In genomic region chr1:94971491-94971924, GRCh38 we compare ENCODE assay signal across 13 cellular contexts. TPM values are rescaled to one million over a fixed set of nuclear protein-coding genes. Genes with fewer than 3 reads are reported as not detected.
A peak's percentile ranks its signal among the peaks of the same experiment; 100 is the strongest.
DNase-seq lines count a peak whose midpoint lies in the region; ATAC-seq and TF ChIP-seq lines count a peak whose summit lies in the region.
"Had no signal": no experiment of that assay in that cellular context is flagged by ENCODE, and none has a peak within 500 bp of the region (broad histone marks: within the 10 kb centered on the region; RNA-seq: fewer than 3 reads in every experiment).

No MANE protein-coding gene starts in this region.

- no peaks in the 10 kb centered on the region for H3K36me3 ChIP-seq in esophagus muscularis mucosa

- DNase-seq in AG10803 (ENCODE audit: low read depth) (peak; percentile 71), RKO (ENCODE audit: low spot score) (peak; percentile 2), esophagus muscularis mucosa (ENCODE audit: extremely low spot score) (no peak), osteocyte (ENCODE audit: extremely low spot score, unreplicated experiment) (no peak), GDM1 (lab: John Stamatoyannopoulos, UW) (no peak)
- DNase-seq in stimulated activated effector memory CD8-positive, alpha-beta T cell treated with anti-CD3 and anti-CD28 coated beads, Interleukin-12 subunit alpha, Interleukin-12 subunit beta, amount 100 ng/mL, for 72 hours (ENCODE audit: low spot score in 2 of 2) = no peak
- no peak for DNase-seq in stimulated activated CD4-positive, alpha-beta T cell treated with anti-CD3 and anti-CD28 coated beads, Interleukin-12 subunit alpha, Interleukin-12 subunit beta, amount 100 ng/mL, for 4 hours
- DNase-seq: activated T-cell treated with anti-CD3 and anti-CD28 coated beads, Interleukin-2, amount 50 U/mL, for 4 hours; CD4-positive, CD25-positive, alpha-beta regulatory T cell; central memory CD4-positive, alpha-beta T cell; nucleus accumbens had no signal

- WGBS in esophagus muscularis mucosa = 68% methylated on average over 6 of the region's 6 CpGs

- H3K4me3 ChIP-seq in AG10803 (ENCODE audit: low read length) (no peak overlapping the region), esophagus muscularis mucosa (no peak overlapping the region)
- H3K4me3 ChIP-seq: GM12878 had no signal

- TF ChIP-seq EP300 in esophagus muscularis mucosa (IDR thresholded peaks at IDR 0.05) = no peak

- peaks cover 0 to 24% (median 20%) of the 10 kb centered on the region in 4 donors for H3K4me1 ChIP-seq in esophagus muscularis mucosa

- no peak for ATAC-seq in GM18868 (IDR thresholded peaks at IDR 0.05; ENCODE audit: unreplicated experiment)
- no peak for ATAC-seq in stimulated activated effector memory CD8-positive, alpha-beta T cell treated with anti-CD3 and anti-CD28 coated beads, Interleukin-12 subunit alpha, Interleukin-12 subunit beta, amount 100 ng/mL, for 72 hours
- ATAC-seq: activated T-cell treated with anti-CD3 and anti-CD28 coated beads, Interleukin-2, amount 50 U/mL, for 4 hours; GM12878 had no signal

- no peak for TF ChIP-seq POLR2A in esophagus muscularis mucosa (IDR thresholded peaks at IDR 0.05; ENCODE audit: low read depth)

- H3K9me3 Mint-ChIP-seq in osteocyte (ENCODE audit: unreplicated experiment) = no peaks in the 10 kb centered on the region
- no peaks in the 10 kb centered on the region for H3K9me3 Mint-ChIP-seq in stimulated activated effector memory CD8-positive, alpha-beta T cell treated with anti-CD3 and anti-CD28 coated beads, Interleukin-12 subunit alpha, Interleukin-12 subunit beta, amount 100 ng/mL, for 72 hours
- H3K9me3 Mint-ChIP-seq: activated T-cell treated with anti-CD3 and anti-CD28 coated beads, Interleukin-2, amount 50 U/mL, for 4 hours had no signal

- H3K36me3 Mint-ChIP-seq in osteocyte (ENCODE audit: unreplicated experiment) = no peaks in the 10 kb centered on the region
- H3K36me3 Mint-ChIP-seq in stimulated activated effector memory CD8-positive, alpha-beta T cell treated with anti-CD3 and anti-CD28 coated beads, Interleukin-12 subunit alpha, Interleukin-12 subunit beta, amount 100 ng/mL, for 72 hours = no peaks in the 10 kb centered on the region

- peaks cover 39% of the 10 kb centered on the region for H3K4me1 Mint-ChIP-seq in osteocyte (ENCODE audit: unreplicated experiment)
- no peaks in the 10 kb centered on the region for H3K4me1 Mint-ChIP-seq in stimulated activated effector memory CD8-positive, alpha-beta T cell treated with anti-CD3 and anti-CD28 coated beads, Interleukin-12 subunit alpha, Interleukin-12 subunit beta, amount 100 ng/mL, for 72 hours

- H3K4me3 Mint-ChIP-seq in osteocyte (ENCODE audit: unreplicated experiment) = no peak overlapping the region
- H3K4me3 Mint-ChIP-seq in stimulated activated effector memory CD8-positive, alpha-beta T cell treated with anti-CD3 and anti-CD28 coated beads, Interleukin-12 subunit alpha, Interleukin-12 subunit beta, amount 100 ng/mL, for 72 hours = no peak overlapping the region
- H3K4me3 Mint-ChIP-seq: activated T-cell treated with anti-CD3 and anti-CD28 coated beads, Interleukin-2, amount 50 U/mL, for 4 hours; CD4-positive, CD25-positive, alpha-beta regulatory T cell had no signal

- peak overlapping the region; percentile 74 for H3K27ac Mint-ChIP-seq in osteocyte (ENCODE audit: unreplicated experiment)
- H3K27ac Mint-ChIP-seq in stimulated activated effector memory CD8-positive, alpha-beta T cell treated with anti-CD3 and anti-CD28 coated beads, Interleukin-12 subunit alpha, Interleukin-12 subunit beta, amount 100 ng/mL, for 72 hours = no peak overlapping the region
- H3K27ac Mint-ChIP-seq: CD4-positive, CD25-positive, alpha-beta regulatory T cell had no signal

- H3K27ac ChIP-seq in esophagus muscularis mucosa (replicated peaks in 1 of 4) = peak overlapping the region in 3 of 4 donors; percentile 5 to 42 (median 24)

- intact Hi-C loops in esophagus muscularis mucosa (cut with DNase I) = no loop called here

- no peaks in the 10 kb centered on the region for H3K9me3 ChIP-seq in esophagus muscularis mucosa

- H3K27me3 Mint-ChIP-seq in osteocyte (ENCODE audit: unreplicated experiment) = no peaks in the 10 kb centered on the region
- H3K27me3 Mint-ChIP-seq: CD4-positive, CD25-positive, alpha-beta regulatory T cell had no signal

- no peaks in the 10 kb centered on the region for H3K27me3 ChIP-seq in esophagus muscularis mucosa

- TF ChIP-seq CTCF in AG10803 (conservative IDR thresholded peaks at IDR 0.05; ENCODE audit: low read length) (no peak), esophagus muscularis mucosa (IDR thresholded peaks at IDR 0.05) (no peak), osteocyte (IDR thresholded peaks at IDR 0.05) (no peak)

RNA-seq across cellular contexts. Expression of gene CNN3, which starts 44.6 kb away (rescaled TPM):
- 100 to 1,000 TPM; 140 to 268 (median 194) TPM for total RNA-seq in esophagus muscularis mucosa
- total RNA-seq in osteocyte = 223 and 238 TPM in 2 replicates

Comparison
In these comparisons a context has a peak if more than half of its experiments do, and no peak if none do; other contexts are left out.
1. DNase-seq: peak in AG10803 (single experiment) and RKO (single experiment); none in esophagus muscularis mucosa (single experiment), osteocyte (single experiment), GDM1 (single experiment), stimulated activated effector memory CD8-positive, alpha-beta T cell treated with anti-CD3 and anti-CD28 coated beads, Interleukin-12 subunit alpha, Interleukin-12 subunit beta, amount 100 ng/mL, for 72 hours (0 of 2) and stimulated activated CD4-positive, alpha-beta T cell treated with anti-CD3 and anti-CD28 coated beads, Interleukin-12 subunit alpha, Interleukin-12 subunit beta, amount 100 ng/mL, for 4 hours (single experiment).